ENCODE assay signal across 25 cellular contexts in the genomic region with DNA sequence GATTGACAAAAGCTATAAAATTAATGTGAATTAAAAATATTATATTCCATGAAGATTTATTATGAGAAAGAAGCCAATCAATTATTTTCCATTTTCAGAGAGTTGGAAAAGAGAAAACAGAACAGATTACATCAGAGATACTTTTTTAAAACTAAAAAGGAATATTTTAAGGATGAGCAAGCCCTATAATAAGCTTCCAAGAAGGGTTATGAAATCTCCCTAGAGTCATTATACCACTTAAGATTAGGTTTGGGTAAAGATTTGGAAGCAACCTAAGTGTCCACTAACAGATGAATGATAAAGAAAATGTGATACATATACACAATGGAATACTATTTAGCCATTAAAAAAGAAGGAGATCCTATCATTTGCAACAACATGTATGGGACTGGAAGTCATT. TPM values are rescaled to one million over a fixed set of nuclear protein-coding genes. Genes with fewer than 3 reads are reported as not detected.
DNase-seq lines count a peak whose midpoint lies in the region; ATAC-seq, FAIRE-seq and TF ChIP-seq lines count a peak whose summit lies in the region.
"Had no signal": no experiment of that assay in that cellular context is flagged by ENCODE, and none has a peak within 500 bp of the region (broad histone marks: within the 10 kb centered on the region; RNA-seq: fewer than 3 reads in every experiment).

No MANE protein-coding gene starts in this region.

- peaks cover 11% of the 10 kb centered on the region for H4K20me1 ChIP-seq in astrocyte (ENCODE audit: insufficient read depth, low read length)

- H3K4me1 ChIP-seq in HEK293 (ENCODE audit: control insufficient read depth, insufficient read depth, low read length), result no peaks in the 10 kb centered on the region
- peaks cover 14% of the 10 kb centered on the region for H3K4me1 ChIP-seq in astrocyte (ENCODE audit: insufficient read depth, low read length)
- H3K4me1 ChIP-seq in SJCRH30, result no peaks in the 10 kb centered on the region
- H3K4me1 ChIP-seq: Caco-2, Peyer's patch, psoas muscle, spleen had no signal

- TF ChIP-seq CTCF in HEK293 (tag by site-specific recombination; IDR thresholded peaks at IDR 0.05) (no peak), astrocyte (IDR thresholded peaks at IDR 0.05; ENCODE audit: insufficient read depth, low read depth, low read length) (no peak), omental fat pad (IDR thresholded peaks at IDR 0.05) (no peak)

- H3K27me3 ChIP-seq in astrocyte (ENCODE audit: insufficient read depth, low read length) (no peaks in the 10 kb centered on the region), SJCRH30 (no peaks in the 10 kb centered on the region)
- H3K27me3 ChIP-seq: BLaER1, cardiac muscle cell, Peyer's patch, spleen had no signal

- H3K9me3 Mint-ChIP-seq in astrocyte (ENCODE audit: unreplicated experiment), result peaks cover 13% of the 10 kb centered on the region
- H3K9me3 Mint-ChIP-seq: activated CD4-positive, alpha-beta memory T cell treated with anti-CD3 and anti-CD28 coated beads, Interleukin-2, amount 10 ng/mL, durations not matched to agents 7 days and 5 days; activated T-cell treated with anti-CD3 and anti-CD28 coated beads, Interleukin-2, amount 50 U/mL, for 24 hours; stimulated activated naive CD8-positive, alpha-beta T cell treated with anti-CD3 and anti-CD28 coated beads, Interleukin-15, amount 100 ng/mL, for 72 hours had no signal

- H3K79me2 ChIP-seq in astrocyte (ENCODE audit: insufficient read depth, low read length), result peaks cover 68% of the 10 kb centered on the region

- no peak overlapping the region for H3K27ac ChIP-seq in HEK293 (ENCODE audit: extremely low read depth, low read depth, low read length)
- H3K27ac ChIP-seq in astrocyte (ENCODE audit: low read depth, low read length), result peak overlapping the region; percentile 55
- H3K27ac ChIP-seq in SJCRH30, result no peak overlapping the region
- H3K27ac ChIP-seq: BLaER1, cardiac muscle cell, Peyer's patch, psoas muscle, spleen had no signal

- no peak for ATAC-seq in omental fat pad (ENCODE audit: low FRiP score)
- ATAC-seq: psoas muscle; stimulated activated naive CD8-positive, alpha-beta T cell treated with anti-CD3 and anti-CD28 coated beads, Interleukin-15, amount 100 ng/mL, for 72 hours had no signal

- H3K36me3 ChIP-seq in HEK293 (ENCODE audit: control insufficient read depth in 2 of 2, insufficient read depth in 1 of 2, low read length in 2 of 2), result no peaks in the 10 kb centered on the region
- H3K36me3 ChIP-seq in astrocyte (ENCODE audit: insufficient read depth, low read length), result no peaks in the 10 kb centered on the region
- H3K36me3 ChIP-seq in SJCRH30, result no peaks in the 10 kb centered on the region
- H3K36me3 ChIP-seq: cardiac muscle cell, Peyer's patch, spleen had no signal

- CTCF ChIA-PET in HEK293 (lab: Yijun Ruan, JAX), result no interaction called here

- no peak overlapping the region for H3K27ac Mint-ChIP-seq in astrocyte (ENCODE audit: unreplicated experiment)
- H3K27ac Mint-ChIP-seq: activated CD4-positive, alpha-beta memory T cell treated with anti-CD3 and anti-CD28 coated beads, Interleukin-2, amount 10 ng/mL, durations not matched to agents 7 days and 5 days; activated naive CD8-positive, alpha-beta T cell; activated T-cell treated with anti-CD3 and anti-CD28 coated beads, Interleukin-2, amount 50 U/mL, for 24 hours; nephron; stimulated activated naive CD8-positive, alpha-beta T cell treated with anti-CD3 and anti-CD28 coated beads, Interleukin-15, amount 100 ng/mL, for 72 hours had no signal

- no peak overlapping the region for H2AFZ ChIP-seq in astrocyte (ENCODE audit: low read depth, low read length)

- peak; percentile 29 for FAIRE-seq in astrocyte (lab: Jason Lieb, UNC)

- H3K4me3 ChIP-seq in HEK293 (ENCODE audit: low read depth, low read length) (no peak overlapping the region), astrocyte (ENCODE audit: insufficient read depth, low read depth, low read length) (no peak overlapping the region), SJCRH30 (no peak overlapping the region)
- H3K4me3 ChIP-seq: BLaER1, cardiac muscle cell, Peyer's patch, psoas muscle, spleen had no signal

- DNase-seq in astrocyte (ENCODE audit: low read depth), result peak; percentile 56
- peak; percentile 20 for DNase-seq in fibroblast of the conjunctiva (ENCODE audit: low read depth)
- DNase-seq in activated T-cell treated with anti-CD3 and anti-CD28 coated beads, Interleukin-2, amount 50 U/mL, for 48 hours, result no peak
- no peak for DNase-seq in SJCRH30
- DNase-seq in omental fat pad (ENCODE audit: low spot score), result no peak
- no peak for DNase-seq in NCI-H187 (lab: John Stamatoyannopoulos, UW)
- DNase-seq: activated CD4-positive, alpha-beta memory T cell treated with anti-CD3 and anti-CD28 coated beads, Interleukin-2, amount 10 ng/mL, durations not matched to agents 7 days and 5 days; activated CD4-positive, CD25-positive, alpha-beta regulatory T cell; activated T-cell treated with anti-CD3 and anti-CD28 coated beads, Interleukin-2, amount 50 U/mL, for 24 hours; Caco-2; erythroblast; Kasumi-1; NCI-H2029 treated with DMSO at 0.1 percent for 48 hours; NCI-H446; Peyer's patch; psoas muscle; spleen; stimulated activated CD4-positive, alpha-beta T cell treated with anti-CD3 and anti-CD28 coated beads, Interleukin-4, amount 100 ng/mL, for 24 hours; stimulated activated naive CD8-positive, alpha-beta T cell treated with anti-CD3 and anti-CD28 coated beads, Interleukin-15, amount 100 ng/mL, for 72 hours; T-helper 9 cell had no signal

- H3K4me2 ChIP-seq in astrocyte (ENCODE audit: low read length), result peak overlapping the region; percentile 74
- H3K4me2 ChIP-seq: BLaER1 had no signal

- H3K9me3 ChIP-seq in HEK293 (ENCODE audit: control insufficient read depth, insufficient read depth, low read depth, low read length) (no peaks in the 10 kb centered on the region), astrocyte (ENCODE audit: insufficient read depth, low read depth, low read length) (no peaks in the 10 kb centered on the region), SJCRH30 (replicated peaks) (peaks cover 4% of the 10 kb centered on the region)
- H3K9me3 ChIP-seq: Caco-2, Peyer's patch, psoas muscle had no signal

- H3K27me3 Mint-ChIP-seq in astrocyte (ENCODE audit: low read depth, unreplicated experiment), result no peaks in the 10 kb centered on the region

- H3K36me3 Mint-ChIP-seq in astrocyte (ENCODE audit: low read depth, unreplicated experiment), result peaks cover 6% of the 10 kb centered on the region
- H3K36me3 Mint-ChIP-seq: activated naive CD8-positive, alpha-beta T cell had no signal

- POLR2A ChIA-PET in HEK293 (lab: Yijun Ruan, JAX), result no interaction called here

- peak overlapping the region; percentile 53 for H3K9ac ChIP-seq in astrocyte (ENCODE audit: low read length)
- H3K9ac ChIP-seq: BLaER1 had no signal

- no peak overlapping the region for H3K4me3 Mint-ChIP-seq in astrocyte (ENCODE audit: unreplicated experiment)
- H3K4me3 Mint-ChIP-seq: activated CD4-positive, alpha-beta memory T cell treated with anti-CD3 and anti-CD28 coated beads, Interleukin-2, amount 10 ng/mL, durations not matched to agents 7 days and 5 days; activated naive CD8-positive, alpha-beta T cell; activated T-cell treated with anti-CD3 and anti-CD28 coated beads, Interleukin-2, amount 50 U/mL, for 24 hours; nephron; stimulated activated naive CD8-positive, alpha-beta T cell treated with anti-CD3 and anti-CD28 coated beads, Interleukin-15, amount 100 ng/mL, for 72 hours had no signal

- peaks cover 7% of the 10 kb centered on the region for H3K4me1 Mint-ChIP-seq in astrocyte (ENCODE audit: low read depth, unreplicated experiment)
- H3K4me1 Mint-ChIP-seq: activated CD4-positive, alpha-beta memory T cell treated with anti-CD3 and anti-CD28 coated beads, Interleukin-2, amount 10 ng/mL, durations not matched to agents 7 days and 5 days; nephron; stimulated activated naive CD8-positive, alpha-beta T cell treated with anti-CD3 and anti-CD28 coated beads, Interleukin-15, amount 100 ng/mL, for 72 hours had no signal

TF ChIP-seq in HEK293, 187 proteins besides CTCF, POLR2A, EP300 and RAD21:
- TF ChIP-seq ZNF146 (tag by site-specific recombination; IDR thresholded peaks at IDR 0.05) (0 out of 2 replicates have a peak, but pooled peaks have one; percentile 15), ZNF670 (tag by site-specific recombination; IDR thresholded peaks at IDR 0.05; ENCODE audit: low read depth) (no peak)

RNA-seq across cellular contexts. Expression of a gene that starts 51.6 kb away (rescaled TPM):
- 0.77 and 0.84 TPM in 2 replicates for total RNA-seq in astrocyte
- 0.76 and 0.87 TPM in 2 replicates for total RNA-seq in SJCRH30 (2014; rRNA removed; shearing (Covaris generic))
- under 1 TPM; 0.32 to 0.48 (median 0.41) TPM for total RNA-seq in omental fat pad
- total RNA-seq: Peyer's patch had no signal

Comparison
In these comparisons a context has a peak if more than half of its experiments do, and no peak if none do; other contexts are left out.
1. DNase-seq: peak in astrocyte (single experiment) and fibroblast of the conjunctiva (single experiment); none in activated T-cell treated with anti-CD3 and anti-CD28 coated beads, Interleukin-2, amount 50 U/mL, for 48 hours (0 of 2), SJCRH30 (0 of 2), omental fat pad (single experiment) and NCI-H187 (0 of 2).